Comparison of ENCODE assay signal across 8 cellular contexts in genomic region chr11:65712633-65713076, GRCh38. TPM values are rescaled to one million over a fixed set of nuclear protein-coding genes. Genes with fewer than 3 reads are reported as not detected.
DNase-seq lines count a peak whose midpoint lies in the region; ATAC-seq and TF ChIP-seq lines count a peak whose summit lies in the region.

No MANE protein-coding gene starts in this region.

- H3K4me1 ChIP-seq in right cardiac atrium (ENCODE audit: control insufficient read depth, insufficient read depth, low read length) (peaks cover 4% of the 10 kb centered on the region), spleen (peaks cover 9 to 63% (median 31%) of the 10 kb centered on the region in 6 donors)

- H3K4me3 ChIP-seq in right cardiac atrium (ENCODE audit: low read length) (peak overlapping the region; percentile 77), spleen (peak overlapping the region; percentile 35 to 76 (median 66))

- WGBS in right cardiac atrium, result 28% methylated on average over 11 of the region's 11 CpGs
- WGBS in spleen, 5 donors, result 35 to 46% (median 41%) methylated on average over 9 to 11 of the region's 11 CpGs

- DNase-seq in right cardiac atrium (no peak), spleen (peak; percentile 73), hepatic stellate cell (ENCODE audit: low spot score) (no peak), NCI-H345 treated with DMSO at 0.1 percent for 48 hours (lab: John Stamatoyannopoulos, UW; ENCODE audit: unreplicated experiment) (no peak)

- peaks cover 6 to 50% (median 48%) of the 10 kb centered on the region in 6 donors for H3K36me3 ChIP-seq in spleen

- intact Hi-C loops in right cardiac atrium (cut with DNase I), result loop anchor here in 3 of 4 donors (5.0 to 10.0 kb wide), 5 partner anchors 62 to 272 kb away; partner anchors contain the start of gene AP5B1 (in 1 of the 3)
- intact Hi-C loops in spleen (cut with DNase I; ENCODE audit: low total_unique reads), result loop anchor here (10.0 kb wide), 2 partner anchors 102 to 282 kb away; no protein-coding TSS in a partner anchor

- TF ChIP-seq POLR2A in spleen (IDR thresholded peaks at IDR 0.05), result no peak

- H3K27me3 ChIP-seq in right cardiac atrium (ENCODE audit: control insufficient read depth, insufficient read depth), result no peaks in the 10 kb centered on the region
- H3K27me3 ChIP-seq in spleen (replicated peaks in 1 of 7), result no peaks in the 10 kb centered on the region

- H3K9me3 ChIP-seq in right cardiac atrium (ENCODE audit: control insufficient read depth, low read length) (no peaks in the 10 kb centered on the region), spleen (no peaks in the 10 kb centered on the region)

- TF ChIP-seq CTCF in VCaP (conservative IDR thresholded peaks at IDR 0.05), result no peak
- TF ChIP-seq CTCF in spleen (IDR thresholded peaks at IDR 0.05 in 8 of 11, conservative IDR thresholded peaks at IDR 0.05 in 3 of 11), result no peak

- H3K27ac ChIP-seq in VCaP (peak overlapping the region; percentile 100), right cardiac atrium (ENCODE audit: low read length) (peak overlapping the region; percentile 96), spleen (peak overlapping the region; percentile 89 to 100 (median 100))

- ATAC-seq in GM21526 (IDR thresholded peaks at IDR 0.05; ENCODE audit: low FRiP score, unreplicated experiment) (peak; percentile 35), right cardiac atrium (no peak), GM19463 (IDR thresholded peaks at IDR 0.05; ENCODE audit: unreplicated experiment) (no peak), GM19328 (IDR thresholded peaks at IDR 0.05; ENCODE audit: unreplicated experiment) (no peak)

RNA-seq across cellular contexts. Expression of gene KAT5, which starts 0.6 kb away (rescaled TPM):
- 10 to 100 TPM; 49.0 to 57.2 (median 54.0) TPM for total RNA-seq in right cardiac atrium
- polyA plus RNA-seq in right cardiac atrium, result 49.1 TPM
- total RNA-seq in spleen, result 10 to 100 TPM; 55.0 to 85.8 (median 63.6) TPM
- 100 to 1,000 TPM in 1 of 3 donors, 10 to 100 TPM in 2; 55.3 to 103 (median 72.4) TPM for polyA plus RNA-seq in spleen

RNA-seq across cellular contexts. Expression of gene RNASEH2C, which starts 7.9 kb away (rescaled TPM):
- 10 to 100 TPM; 68.1 to 94.4 (median 76.4) TPM for total RNA-seq in right cardiac atrium
- 158 TPM for polyA plus RNA-seq in right cardiac atrium
- 100 to 1,000 TPM in 2 of 7 donors, 10 to 100 TPM in 5; 51.0 to 141 (median 54.4) TPM for total RNA-seq in spleen
- 100 to 1,000 TPM in 2 of 3 donors, 10 to 100 TPM in 1; 56.3 to 124 (median 112) TPM for polyA plus RNA-seq in spleen

RNA-seq across cellular contexts. Expression of gene RELA, which starts 49.9 kb away (rescaled TPM):
- total RNA-seq in right cardiac atrium, result 10 to 100 TPM; 40.1 to 54.6 (median 40.9) TPM
- polyA plus RNA-seq in right cardiac atrium, result 30.6 TPM
- total RNA-seq in spleen, result 100 to 1,000 TPM in 1 of 7 donors, 10 to 100 TPM in 6; 68.2 to 115 (median 85.3) TPM
- 10 to 100 TPM; 25.8 to 43.0 (median 25.9) TPM for polyA plus RNA-seq in spleen
